Comparison of ENCODE assay signal across 8 cellular contexts in the genomic region with DNA sequence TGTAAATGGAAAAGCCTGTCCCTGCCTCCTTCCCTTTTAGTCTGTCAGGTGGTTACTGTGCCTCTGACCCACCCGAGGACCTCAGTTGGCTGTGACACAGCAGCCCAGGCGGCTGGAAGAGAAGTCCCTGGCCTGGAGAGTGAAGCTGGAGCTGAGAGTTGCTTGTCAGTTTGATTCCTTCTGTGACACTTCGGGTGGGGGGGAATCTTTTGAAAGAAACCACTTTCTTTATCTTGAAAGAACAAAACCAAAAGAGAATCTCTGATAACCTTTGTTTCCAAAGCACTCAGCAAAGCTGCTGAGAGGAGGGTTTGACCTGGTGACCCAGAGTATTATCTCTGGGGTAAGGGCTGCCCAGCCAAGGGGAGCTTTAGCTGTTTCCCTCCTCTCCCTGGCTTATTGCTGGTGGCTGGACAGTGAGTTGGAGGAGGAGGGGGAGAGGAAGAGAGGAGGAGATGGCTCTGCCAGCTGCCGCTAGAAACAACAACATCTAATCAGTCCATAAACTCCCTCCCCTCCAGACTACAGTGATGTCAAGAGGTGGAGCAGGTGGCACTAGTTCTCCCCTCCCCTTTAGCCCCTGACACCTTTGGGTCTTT. TPM values are rescaled to one million over a fixed set of nuclear protein-coding genes. Genes with fewer than 3 reads are reported as not detected.
A peak's percentile ranks its signal among the peaks of the same experiment; 100 is the strongest.
DNase-seq lines count a peak whose midpoint lies in the region; ATAC-seq and TF ChIP-seq lines count a peak whose summit lies in the region.

No MANE protein-coding gene starts in this region.

- no peaks in the 10 kb centered on the region for H3K27me3 Mint-ChIP-seq in CD4-positive, alpha-beta T cell
- H3K27me3 Mint-ChIP-seq in HFFc6 (ENCODE audit: insufficient read depth) = no peaks in the 10 kb centered on the region

- H3K27ac Mint-ChIP-seq in CD4-positive, alpha-beta T cell = peak overlapping the region; percentile 89
- no peak overlapping the region for H3K27ac Mint-ChIP-seq in HFFc6

- H3K9me3 ChIP-seq in CD4-positive, alpha-beta T cell (ENCODE audit: control insufficient read depth, low read length) = no peaks in the 10 kb centered on the region
- H3K9me3 ChIP-seq in adipocyte (ENCODE audit: control insufficient read depth, low read length) (no peaks in the 10 kb centered on the region), liver (ENCODE audit: control insufficient read depth in 4 of 4, low read length in 3 of 4) (no peaks in the 10 kb centered on the region), thymus (ENCODE audit: control insufficient read depth) (no peaks in the 10 kb centered on the region)

- no peak for TF ChIP-seq CTCF in CD4-positive, alpha-beta T cell (IDR thresholded peaks at IDR 0.05)
- TF ChIP-seq CTCF in liver (IDR thresholded peaks at IDR 0.05; ENCODE audit: low read depth, low read length, missing input control) (no peak), HFFc6 (IDR thresholded peaks at IDR 0.05) (no peak)

- H3K4me3 ChIP-seq in adipocyte (ENCODE audit: low read length) (peak overlapping the region; percentile 31), liver (ENCODE audit: low read depth in 1 of 3, low read length in 3 of 3) (no peak overlapping the region), thymus (ENCODE audit: low read length) (no peak overlapping the region)

- H3K36me3 Mint-ChIP-seq in CD4-positive, alpha-beta T cell (ENCODE audit: low read depth) = peaks cover 9% of the 10 kb centered on the region
- H3K36me3 Mint-ChIP-seq in HFFc6 (ENCODE audit: low read depth) = 0 out of 2 replicates have a peak, but pooled peaks cover 4% of the 10 kb centered on the region

- intact Hi-C loops in CD4-positive, alpha-beta T cell (cut with DNase I, micrococcal nuclease) = loop anchor here (5.0 to 10.0 kb wide), 2 partner anchors 33 to 79 kb away; partner anchors contain the start of gene YPEL2 (in 1 of the 2)

- CTCF ChIA-PET in CD4-positive, alpha-beta T cell (lab: Charles Lee) = interaction anchor here (1.0 to 3.1 kb wide), 2 partner anchors 36 to 38 kb away, joined by 3 to 13 read pairs; no protein-coding TSS in a partner anchor

- no peak for TF ChIP-seq RAD21 in liver (IDR thresholded peaks at IDR 0.05)

- no peaks in the 10 kb centered on the region for H3K27me3 ChIP-seq in CD4-positive, alpha-beta T cell (ENCODE audit: control insufficient read depth, insufficient read depth, low read length)
- H3K27me3 ChIP-seq in adipocyte (replicated peaks; ENCODE audit: control insufficient read depth, insufficient read depth, low read length) (no peaks in the 10 kb centered on the region), liver (ENCODE audit: control insufficient read depth in 4 of 4, insufficient read depth in 4 of 4, low read length in 3 of 4) (no peaks in the 10 kb centered on the region), thymus (ENCODE audit: control insufficient read depth, insufficient read depth) (no peaks in the 10 kb centered on the region)

- peak; percentile 66 for ATAC-seq in CD4-positive, alpha-beta T cell (ENCODE audit: poor library complexity)
- ATAC-seq in GM19397 (IDR thresholded peaks at IDR 0.05; ENCODE audit: unreplicated experiment) = no peak

- DNase-seq in CD4-positive, alpha-beta T cell = peak in 5 of 10 experiments; percentile 11 to 39 (median 18)
- peak; percentile 45 for DNase-seq in NCI-H2029 treated with DMSO at 0.1 percent for 48 hours (lab: John Stamatoyannopoulos, UW)
- DNase-seq in adipocyte (ENCODE audit: low read depth) = no peak
- DNase-seq in HFFc6 = no peak
- DNase-seq in MV-4-11 (lab: John Stamatoyannopoulos, UW) = no peak

- 14% methylated on average over 4 of the region's 4 CpGs for WGBS in liver
- WGBS in thymus = 44% methylated on average over 4 of the region's 4 CpGs

- peak overlapping the region; percentile 71 for H3K27ac ChIP-seq in CD4-positive, alpha-beta T cell (ENCODE audit: low read depth, low read length)
- H3K27ac ChIP-seq in liver (ENCODE audit: low read depth in 1 of 2, low read length in 2 of 2) (peak overlapping the region; percentile 78 to 89), thymus (ENCODE audit: low read depth) (peak overlapping the region; percentile 83)

- H3K9me3 Mint-ChIP-seq in CD4-positive, alpha-beta T cell = no peaks in the 10 kb centered on the region
- no peaks in the 10 kb centered on the region for H3K9me3 Mint-ChIP-seq in HFFc6

- peak overlapping the region; percentile 79 for H3K4me3 Mint-ChIP-seq in CD4-positive, alpha-beta T cell
- H3K4me3 Mint-ChIP-seq in HFFc6 = no peak overlapping the region

- peaks cover 8% of the 10 kb centered on the region for H3K36me3 ChIP-seq in adipocyte (ENCODE audit: control insufficient read depth, insufficient read depth, low read length, severe bottlenecking)
- H3K36me3 ChIP-seq in liver (ENCODE audit: control insufficient read depth in 4 of 4, insufficient read depth in 3 of 4, low read depth in 1 of 4, low read length in 3 of 4) = peaks cover 0 to 10% (median 4%) of the 10 kb centered on the region in 4 donors
- no peaks in the 10 kb centered on the region for H3K36me3 ChIP-seq in thymus (ENCODE audit: control insufficient read depth, insufficient read depth)

- peaks cover 83% of the 10 kb centered on the region for H3K4me1 Mint-ChIP-seq in CD4-positive, alpha-beta T cell (ENCODE audit: low read depth)
- peaks cover 67% of the 10 kb centered on the region for H3K4me1 Mint-ChIP-seq in HFFc6 (ENCODE audit: low read depth)

- H3K4me1 ChIP-seq in adipocyte (ENCODE audit: control insufficient read depth, insufficient read depth, low read length) (peaks cover 89% of the 10 kb centered on the region), liver (ENCODE audit: control insufficient read depth in 4 of 4, insufficient read depth in 4 of 4, low read length in 3 of 4) (peaks cover 28 to 86% (median 60%) of the 10 kb centered on the region in 4 donors), thymus (ENCODE audit: control insufficient read depth, insufficient read depth, low read length) (peaks cover 14% of the 10 kb centered on the region)

- H3K9ac ChIP-seq in adipocyte (ENCODE audit: low read length) (peak overlapping the region; percentile 54), liver (ENCODE audit: low read depth in 1 of 2, low read length in 2 of 2) (peak overlapping the region; percentile 64 to 70)

- POLR2A ChIA-PET in CD4-positive, alpha-beta T cell (lab: Charles Lee) = interaction anchor here (0.8 to 2.4 kb wide), 6 partner anchors 9 to 37 kb away, joined by 3 to 22 read pairs (median 7); no protein-coding TSS in a partner anchor

TF ChIP-seq in liver, 16 proteins besides CTCF, POLR2A, EP300 and RAD21:
- TF ChIP-seq YY1 (IDR thresholded peaks at IDR 0.05) (no peak), GABPA (IDR thresholded peaks at IDR 0.05 in 1 of 2, conservative IDR thresholded peaks at IDR 0.05 in 1 of 2) (no peak), NR2F2 (IDR thresholded peaks at IDR 0.05) (peak; percentile 61), RXRA (IDR thresholded peaks at IDR 0.05) (peak; percentile 12 to 36)

RNA-seq across cellular contexts. Expression of gene YPEL2, which starts 34.0 kb away (rescaled TPM):
- 10 to 100 TPM; 69.1 to 71.6 TPM for total RNA-seq in CD4-positive, alpha-beta T cell
- total RNA-seq in liver = 10 to 100 TPM; 12.0 to 23.8 TPM
- polyA plus RNA-seq in liver (10 to 100 TPM in 1 of 2 donors, 1 to 10 TPM in 1; 4.2 to 10.6 TPM), thymus (10.6 TPM)
- total RNA-seq in HFFc6 (2021; fragmentation: NEBNext Ultra II Directional; extraction: Animal tissue kit (Norgen Biotek cat#: 25700)) = 1 to 10 TPM; 2.9 to 8.8 (median 4.6) TPM
